In genomic region chr5:43997647-43998251, GRCh38 we compare ENCODE assay signal across 1 cellular context.
TF ChIP-seq lines count a peak whose summit lies in the region.

No MANE protein-coding gene starts in this region.

TF ChIP-seq in HepG2, 621 proteins besides CTCF, POLR2A, EP300 and RAD21 (continued from another document and continues in another):
- TF ChIP-seq, protein P1, sequence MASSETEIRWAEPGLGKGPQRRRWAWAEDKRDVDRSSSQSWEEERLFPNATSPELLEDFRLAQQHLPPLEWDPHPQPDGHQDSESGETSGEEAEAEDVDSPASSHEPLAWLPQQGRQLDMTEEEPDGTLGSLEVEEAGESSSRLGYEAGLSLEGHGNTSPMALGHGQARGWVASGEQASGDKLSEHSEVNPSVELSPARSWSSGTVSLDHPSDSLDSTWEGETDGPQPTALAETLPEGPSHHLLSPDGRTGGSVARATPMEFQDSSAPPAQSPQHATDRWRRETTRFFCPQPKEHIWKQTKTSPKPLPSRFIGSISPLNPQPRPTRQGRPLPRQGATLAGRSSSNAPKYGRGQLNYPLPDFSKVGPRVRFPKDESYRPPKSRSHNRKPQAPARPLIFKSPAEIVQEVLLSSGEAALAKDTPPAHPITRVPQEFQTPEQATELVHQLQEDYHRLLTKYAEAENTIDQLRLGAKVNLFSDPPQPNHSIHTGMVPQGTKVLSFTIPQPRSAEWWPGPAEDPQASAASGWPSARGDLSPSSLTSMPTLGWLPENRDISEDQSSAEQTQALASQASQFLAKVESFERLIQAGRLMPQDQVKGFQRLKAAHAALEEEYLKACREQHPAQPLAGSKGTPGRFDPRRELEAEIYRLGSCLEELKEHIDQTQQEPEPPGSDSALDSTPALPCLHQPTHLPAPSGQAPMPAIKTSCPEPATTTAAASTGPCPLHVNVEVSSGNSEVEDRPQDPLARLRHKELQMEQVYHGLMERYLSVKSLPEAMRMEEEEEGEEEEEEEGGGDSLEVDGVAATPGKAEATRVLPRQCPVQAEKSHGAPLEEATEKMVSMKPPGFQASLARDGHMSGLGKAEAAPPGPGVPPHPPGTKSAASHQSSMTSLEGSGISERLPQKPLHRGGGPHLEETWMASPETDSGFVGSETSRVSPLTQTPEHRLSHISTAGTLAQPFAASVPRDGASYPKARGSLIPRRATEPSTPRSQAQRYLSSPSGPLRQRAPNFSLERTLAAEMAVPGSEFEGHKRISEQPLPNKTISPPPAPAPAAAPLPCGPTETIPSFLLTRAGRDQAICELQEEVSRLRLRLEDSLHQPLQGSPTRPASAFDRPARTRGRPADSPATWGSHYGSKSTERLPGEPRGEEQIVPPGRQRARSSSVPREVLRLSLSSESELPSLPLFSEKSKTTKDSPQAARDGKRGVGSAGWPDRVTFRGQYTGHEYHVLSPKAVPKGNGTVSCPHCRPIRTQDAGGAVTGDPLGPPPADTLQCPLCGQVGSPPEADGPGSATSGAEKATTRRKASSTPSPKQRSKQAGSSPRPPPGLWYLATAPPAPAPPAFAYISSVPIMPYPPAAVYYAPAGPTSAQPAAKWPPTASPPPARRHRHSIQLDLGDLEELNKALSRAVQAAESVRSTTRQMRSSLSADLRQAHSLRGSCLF (CRISPR knock-in tag; IDR thresholded peaks at IDR 0.05; ENCODE audit: borderline replicate concordance), result no peak
- peak; percentile 93 for TF ChIP-seq ISL2 (CRISPR knock-in tag; IDR thresholded peaks at IDR 0.05)
- peak; percentile 64; the same call in 1 of the 2 replicates for TF ChIP-seq SIX4 (CRISPR knock-in tag; IDR thresholded peaks at IDR 0.05)
- peak; percentile 79; the same call in 1 of the 2 replicates for TF ChIP-seq FOXJ3 (CRISPR knock-in tag; IDR thresholded peaks at IDR 0.05; ENCODE audit: borderline replicate concordance)
- peak; percentile 31; the same call in 1 of the 2 replicates for TF ChIP-seq MBD4 (IDR thresholded peaks at IDR 0.05; ENCODE audit: borderline replicate concordance, low read length)
- TF ChIP-seq FOSL2 (CRISPR knock-in tag; IDR thresholded peaks at IDR 0.05), result peak; percentile 96
- no peak for TF ChIP-seq ATF7 (IDR thresholded peaks at IDR 0.05)
- TF ChIP-seq ATF7 (CRISPR knock-in tag; IDR thresholded peaks at IDR 0.05), result 0 out of 2 replicates have a peak, but pooled peaks have one; percentile 39
- TF ChIP-seq FOXO4 (CRISPR knock-in tag; conservative IDR thresholded peaks at IDR 0.05), result no peak
- TF ChIP-seq ZZZ3 (CRISPR knock-in tag; IDR thresholded peaks at IDR 0.05; ENCODE audit: borderline replicate concordance), result no peak
- no peak for TF ChIP-seq CBX2 (IDR thresholded peaks at IDR 0.05; ENCODE audit: low read depth, low read length)
- TF ChIP-seq CBX2 (CRISPR knock-in tag; IDR thresholded peaks at IDR 0.05; ENCODE audit: low read depth), result no peak
- TF ChIP-seq JUNB (CRISPR knock-in tag; IDR thresholded peaks at IDR 0.05; ENCODE audit: borderline replicate concordance), result peak; percentile 72; the same call in 1 of the 2 replicates
- no peak for TF ChIP-seq ZBTB4 (CRISPR knock-in tag; IDR thresholded peaks at IDR 0.05; ENCODE audit: borderline replicate concordance)
- TF ChIP-seq ZNF251 (CRISPR knock-in tag; IDR thresholded peaks at IDR 0.05), result no peak
- TF ChIP-seq ZNF33A (CRISPR knock-in tag; IDR thresholded peaks at IDR 0.05; ENCODE audit: borderline replicate concordance), result 0 out of 2 replicates have a peak, but pooled peaks have one; percentile 41
- peak; percentile 75 for TF ChIP-seq MLX (CRISPR knock-in tag; IDR thresholded peaks at IDR 0.05)
- TF ChIP-seq ZSCAN31 (CRISPR knock-in tag; IDR thresholded peaks at IDR 0.05; ENCODE audit: low read depth), result no peak
- TF ChIP-seq ZNF253 (CRISPR knock-in tag; IDR thresholded peaks at IDR 0.05; ENCODE audit: borderline replicate concordance), result no peak
- no peak for TF ChIP-seq NFYC (CRISPR knock-in tag; IDR thresholded peaks at IDR 0.05)
- no peak for TF ChIP-seq PRPF4 (IDR thresholded peaks at IDR 0.05; ENCODE audit: low read depth, low read length, poor library complexity, severe bottlenecking)
- peak; percentile 44; the same call in 1 of the 2 replicates for TF ChIP-seq ARID4A (CRISPR knock-in tag; IDR thresholded peaks at IDR 0.05; ENCODE audit: borderline replicate concordance)
- TF ChIP-seq ZNF335 (CRISPR knock-in tag; IDR thresholded peaks at IDR 0.05), result peak; percentile 79; the same call in 1 of the 2 replicates
- peak; percentile 76 for TF ChIP-seq CBFB (CRISPR knock-in tag; IDR thresholded peaks at IDR 0.05)
- no peak for TF ChIP-seq PLSCR1 (CRISPR knock-in tag; IDR thresholded peaks at IDR 0.05; ENCODE audit: borderline replicate concordance)
- TF ChIP-seq ZNF737 (CRISPR knock-in tag; IDR thresholded peaks at IDR 0.05; ENCODE audit: borderline replicate concordance), result no peak
- no peak for TF ChIP-seq MTF1 (CRISPR knock-in tag; IDR thresholded peaks at IDR 0.05)
- 0 out of 2 replicates have a peak, but pooled peaks have one; percentile 34 for TF ChIP-seq ZFP36L1 (CRISPR knock-in tag; IDR thresholded peaks at IDR 0.05)
- TF ChIP-seq ZNF274 (CRISPR knock-in tag; IDR thresholded peaks at IDR 0.05), result no peak
- no peak for TF ChIP-seq HOXA9 (CRISPR knock-in tag; IDR thresholded peaks at IDR 0.05; ENCODE audit: borderline replicate concordance)
- no peak for TF ChIP-seq PHF20 (CRISPR knock-in tag; IDR thresholded peaks at IDR 0.05)
- TF ChIP-seq RNF2 (conservative IDR thresholded peaks at IDR 0.05; ENCODE audit: low read depth), result no peak
- TF ChIP-seq ZNF280B (CRISPR knock-in tag; IDR thresholded peaks at IDR 0.05; ENCODE audit: borderline replicate concordance), result no peak
- no peak for TF ChIP-seq ZNF841 (CRISPR knock-in tag; IDR thresholded peaks at IDR 0.05; ENCODE audit: borderline replicate concordance)
- no peak for TF ChIP-seq ZNF337 (CRISPR knock-in tag; IDR thresholded peaks at IDR 0.05; ENCODE audit: borderline replicate concordance, low read depth)
- TF ChIP-seq KLF16 (CRISPR knock-in tag; IDR thresholded peaks at IDR 0.05), result peak in 1 of 2 experiments; percentile 94; a peak in 2 of 4 replicates
- peak; percentile 100 for TF ChIP-seq SALL1 (CRISPR knock-in tag; IDR thresholded peaks at IDR 0.05)
- TF ChIP-seq ZFP36L2 (CRISPR knock-in tag; IDR thresholded peaks at IDR 0.05), result no peak
- TF ChIP-seq MYC (CRISPR knock-in tag; IDR thresholded peaks at IDR 0.05; ENCODE audit: borderline replicate concordance), result peak; percentile 55; the same call in 1 of the 2 replicates
- TF ChIP-seq, protein P2, sequence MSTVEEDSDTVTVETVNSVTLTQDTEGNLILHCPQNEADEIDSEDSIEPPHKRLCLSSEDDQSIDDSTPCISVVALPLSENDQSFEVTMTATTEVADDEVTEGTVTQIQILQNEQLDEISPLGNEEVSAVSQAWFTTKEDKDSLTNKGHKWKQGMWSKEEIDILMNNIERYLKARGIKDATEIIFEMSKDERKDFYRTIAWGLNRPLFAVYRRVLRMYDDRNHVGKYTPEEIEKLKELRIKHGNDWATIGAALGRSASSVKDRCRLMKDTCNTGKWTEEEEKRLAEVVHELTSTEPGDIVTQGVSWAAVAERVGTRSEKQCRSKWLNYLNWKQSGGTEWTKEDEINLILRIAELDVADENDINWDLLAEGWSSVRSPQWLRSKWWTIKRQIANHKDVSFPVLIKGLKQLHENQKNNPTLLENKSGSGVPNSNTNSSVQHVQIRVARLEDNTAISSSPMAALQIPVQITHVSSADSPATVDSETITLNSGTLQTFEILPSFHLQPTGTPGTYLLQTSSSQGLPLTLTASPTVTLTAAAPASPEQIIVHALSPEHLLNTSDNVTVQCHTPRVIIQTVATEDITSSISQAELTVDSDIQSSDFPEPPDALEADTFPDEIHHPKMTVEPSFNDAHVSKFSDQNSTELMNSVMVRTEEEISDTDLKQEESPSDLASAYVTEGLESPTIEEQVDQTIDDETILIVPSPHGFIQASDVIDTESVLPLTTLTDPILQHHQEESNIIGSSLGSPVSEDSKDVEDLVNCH (CRISPR knock-in tag; IDR thresholded peaks at IDR 0.05), result no peak
- TF ChIP-seq, protein P3, sequence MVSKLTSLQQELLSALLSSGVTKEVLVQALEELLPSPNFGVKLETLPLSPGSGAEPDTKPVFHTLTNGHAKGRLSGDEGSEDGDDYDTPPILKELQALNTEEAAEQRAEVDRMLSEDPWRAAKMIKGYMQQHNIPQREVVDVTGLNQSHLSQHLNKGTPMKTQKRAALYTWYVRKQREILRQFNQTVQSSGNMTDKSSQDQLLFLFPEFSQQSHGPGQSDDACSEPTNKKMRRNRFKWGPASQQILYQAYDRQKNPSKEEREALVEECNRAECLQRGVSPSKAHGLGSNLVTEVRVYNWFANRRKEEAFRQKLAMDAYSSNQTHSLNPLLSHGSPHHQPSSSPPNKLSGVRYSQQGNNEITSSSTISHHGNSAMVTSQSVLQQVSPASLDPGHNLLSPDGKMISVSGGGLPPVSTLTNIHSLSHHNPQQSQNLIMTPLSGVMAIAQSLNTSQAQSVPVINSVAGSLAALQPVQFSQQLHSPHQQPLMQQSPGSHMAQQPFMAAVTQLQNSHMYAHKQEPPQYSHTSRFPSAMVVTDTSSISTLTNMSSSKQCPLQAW (CRISPR knock-in tag; IDR thresholded peaks at IDR 0.05), result peak; percentile 89
